29 cellular contexts compared by ENCODE assay signal in genomic region chr12:108778053-108778452, GRCh38.
"Had no signal": no experiment of that assay in that cellular context is flagged by ENCODE, and none has a peak within 500 bp of the region (broad histone marks: within the 10 kb centered on the region; RNA-seq: fewer than 3 reads in every experiment).

No MANE protein-coding gene starts in this region.

- H3K4me3 ChIP-seq: gastrocnemius medialis, left lung, lung, mucosa of descending colon, pancreas, psoas muscle, sigmoid colon, smooth muscle cell, uterus had no signal

- H3K9me3 ChIP-seq: gastrocnemius medialis, left lung, mucosa of descending colon, pancreas, psoas muscle, sigmoid colon, uterus had no signal

- H3K27ac ChIP-seq: left lung, pancreas, psoas muscle, sigmoid colon, uterus, WERI-Rb-1 had no signal

- H3K36me3 ChIP-seq: pancreas, sigmoid colon, uterus had no signal

- H3K4me1 ChIP-seq: pancreas had no signal

- H3K4me2 ChIP-seq: smooth muscle cell had no signal

- DNase-seq: activated CD4-positive, alpha-beta memory T cell treated with anti-CD3 and anti-CD28 coated beads, Interleukin-2, amount 10 ng/mL, durations not matched to agents 7 days and 5 days; activated CD4-positive, alpha-beta T cell treated with anti-CD3 and anti-CD28 coated beads, Interleukin-2, amount 10 ng/mL, durations not matched to agents 7 days and 5 days; activated CD8-positive, alpha-beta memory T cell treated with anti-CD3 and anti-CD28 coated beads, Interleukin-2, amount 50 U/mL, for 48 hours; activated gamma-delta T cell; activated naive CD4-positive, alpha-beta T cell treated with anti-CD3 and anti-CD28 coated beads, Interleukin-2, amount 50 U/mL, for 16 hours; activated T-cell treated with anti-CD3 and anti-CD28 coated beads, Interleukin-2, amount 50 U/mL, for 24 hours; amniotic stem cell; caudate nucleus; cortex of kidney; effector memory CD8-positive, alpha-beta T cell; erythroblast; gastrocnemius medialis; glutamatergic neuron; left lung; mesendoderm; mucosa of descending colon; nephron progenitor cell; pancreas; psoas muscle; sigmoid colon; stimulated activated CD4-positive, alpha-beta T cell treated with anti-CD3 and anti-CD28 coated beads, Interleukin-1b, Interleukin-23, amount 100 ng/mL, for 48 hours; stimulated activated CD4-positive, alpha-beta T cell treated with anti-CD3 and anti-CD28 coated beads, Interleukin-4, amount 100 ng/mL, for 4 hours; stimulated activated CD8-positive, alpha-beta memory T cell treated with anti-CD3 and anti-CD28 coated beads, Interleukin-4, amount 100 ng/mL, for 48 hours; stimulated activated naive CD8-positive, alpha-beta T cell treated with anti-CD3 and anti-CD28 coated beads, Interleukin-15, amount 100 ng/mL, for 72 hours; substantia nigra; uterus; WERI-Rb-1 had no signal

- H3K27me3 ChIP-seq: gastrocnemius medialis, left lung, pancreas, sigmoid colon, uterus had no signal
